In genomic region chr2:157443795-157444642, GRCh38 we compare ENCODE assay signal across 8 cellular contexts. TPM values are rescaled to one million over a fixed set of nuclear protein-coding genes. Genes with fewer than 3 reads are reported as not detected.
DNase-seq lines count a peak whose midpoint lies in the region; ATAC-seq and TF ChIP-seq lines count a peak whose summit lies in the region.

Gene CYTIP, minus strand, starts transcription at chr2:157444089. Its CDS starts 69 bp downstream, at chr2:157444020.

- H3K27me3 ChIP-seq in left lung (no peaks in the 10 kb centered on the region), subcutaneous abdominal adipose tissue (ENCODE audit: control insufficient read depth in 5 of 5, insufficient read depth in 4 of 5, low read length in 5 of 5) (no peaks in the 10 kb centered on the region), SK-N-SH (ENCODE audit: insufficient read depth) (peaks cover 36% of the 10 kb centered on the region)

- CTCF ChIA-PET in SK-N-SH (lab: Yijun Ruan, JAX): interaction anchor here (1.0 to 1.2 kb wide), 3 partner anchors 107 to 141 kb away, joined by 3 to 4 read pairs (median 3); no protein-coding TSS in a partner anchor

- H2AFZ ChIP-seq in SK-N-SH (ENCODE audit: low read depth): no peak within 1 kb of the TSS

- no peaks in the 10 kb centered on the region for H3K79me2 ChIP-seq in SK-N-SH (ENCODE audit: insufficient read depth)

- ATAC-seq in GM21526 (IDR thresholded peaks at IDR 0.05; ENCODE audit: low FRiP score, unreplicated experiment) (peak; percentile 46), left lung (peak; percentile 73)

- H3K9ac ChIP-seq in subcutaneous abdominal adipose tissue (ENCODE audit: low read length in 5 of 5): peak within 1 kb of the TSS in 2 of 5 donors; percentile 33 to 44
- no peak within 1 kb of the TSS for H3K9ac ChIP-seq in SK-N-SH

- H4K20me1 ChIP-seq in SK-N-SH (ENCODE audit: insufficient read depth): no peaks in the 10 kb centered on the region

- peak; percentile 52 for DNase-seq in activated CD8-positive, alpha-beta memory T cell treated with anti-CD3 and anti-CD28 coated beads, Interleukin-2, amount 50 U/mL, for 4 hours
- DNase-seq in left lung (peak; percentile 43 to 62), SK-N-SH (no peak), NCI-H2196 (lab: John Stamatoyannopoulos, UW; ENCODE audit: unreplicated experiment) (no peak)

- no peaks in the 10 kb centered on the region for H3K9me2 ChIP-seq in SK-N-SH

- no peak for TF ChIP-seq RAD21 in SK-N-SH (IDR thresholded peaks at IDR 0.05; ENCODE audit: low read length)

- H3K36me3 ChIP-seq in KOPT-K1 (ENCODE audit: insufficient read depth, low read length): no peaks in the 10 kb centered on the region
- no peaks in the 10 kb centered on the region for H3K36me3 ChIP-seq in left lung
- no peaks in the 10 kb centered on the region for H3K36me3 ChIP-seq in subcutaneous abdominal adipose tissue (ENCODE audit: control insufficient read depth in 5 of 5, insufficient read depth in 5 of 5, low read length in 5 of 5)
- no peaks in the 10 kb centered on the region for H3K36me3 ChIP-seq in SK-N-SH (replicated peaks in 1 of 2; ENCODE audit: control insufficient read depth in 1 of 2, insufficient read depth in 2 of 2, low read length in 1 of 2)

- H3K27ac ChIP-seq in KOPT-K1 (ENCODE audit: low read depth, low read length, poor library complexity, severe bottlenecking): peak within 1 kb of the TSS; percentile 18
- H3K27ac ChIP-seq in left lung: peak within 1 kb of the TSS; percentile 77 to 89
- H3K27ac ChIP-seq in subcutaneous abdominal adipose tissue (ENCODE audit: low read depth, low read length): no peak within 1 kb of the TSS
- H3K27ac ChIP-seq in SK-N-SH (ENCODE audit: low read depth in 2 of 2, low read length in 1 of 2): no peak within 1 kb of the TSS

- H3K9me3 ChIP-seq in KOPT-K1 (ENCODE audit: insufficient read depth, low read length, poor library complexity, severe bottlenecking): no peaks in the 10 kb centered on the region
- no peaks in the 10 kb centered on the region for H3K9me3 ChIP-seq in left lung
- H3K9me3 ChIP-seq in subcutaneous abdominal adipose tissue (ENCODE audit: control insufficient read depth in 5 of 5, low read length in 5 of 5): no peaks in the 10 kb centered on the region
- no peaks in the 10 kb centered on the region for H3K9me3 ChIP-seq in SK-N-SH

- H3K4me1 ChIP-seq in left lung: peaks cover 0 to 28% of the 10 kb centered on the region in 2 donors
- peaks cover 0 to 13% (median 9%) of the 10 kb centered on the region in 5 donors for H3K4me1 ChIP-seq in subcutaneous abdominal adipose tissue (ENCODE audit: control insufficient read depth in 5 of 5, insufficient read depth in 5 of 5, low read length in 5 of 5)
- H3K4me1 ChIP-seq in SK-N-SH (ENCODE audit: control insufficient read depth in 1 of 2, insufficient read depth in 2 of 2, low read depth in 1 of 2, low read length in 1 of 2): peaks cover 0 to 12% of the 10 kb centered on the region in 2 experiments; a peak in 2 of 4 replicates

- 13% methylated on average over 13 of the region's 13 CpGs for WGBS in SK-N-SH (ENCODE audit: low lambda C conversion rate)

- intact Hi-C loops in left lung (cut with DNase I): no loop called here

- no peaks in the 10 kb centered on the region for H3F3A ChIP-seq in SK-N-SH (replicated peaks; ENCODE audit: insufficient read depth)

- H3K4me3 ChIP-seq in GM08714 (ENCODE audit: low read length): peak within 1 kb of the TSS; percentile 94
- H3K4me3 ChIP-seq in left lung: peak within 1 kb of the TSS; percentile 24 to 53
- H3K4me3 ChIP-seq in subcutaneous abdominal adipose tissue (ENCODE audit: low read depth in 1 of 5, low read length in 5 of 5): peak within 1 kb of the TSS; percentile 35 to 54 (median 43)
- H3K4me3 ChIP-seq in SK-N-SH (ENCODE audit: low read depth in 2 of 2, low read length in 1 of 2): no peak within 1 kb of the TSS

- no peak for TF ChIP-seq CTCF in left lung (IDR thresholded peaks at IDR 0.05)
- TF ChIP-seq CTCF in SK-N-SH (IDR thresholded peaks at IDR 0.05): no peak

- H3K4me2 ChIP-seq in SK-N-SH: no peak within 1 kb of the TSS

- POLR2A ChIA-PET in SK-N-SH (lab: Yijun Ruan, JAX): no interaction called here

- no peak for TF ChIP-seq EP300 in SK-N-SH (IDR thresholded peaks at IDR 0.05; ENCODE audit: borderline replicate concordance in 1 of 2, low read depth in 1 of 2, low read length in 1 of 2)

TF ChIP-seq in SK-N-SH, 30 proteins besides CTCF, POLR2A, EP300 and RAD21 (continues in another document):
- TF ChIP-seq IRF3 (IDR thresholded peaks at IDR 0.05; ENCODE audit: low read depth, low read length): no peak
- TF ChIP-seq USF1 (IDR thresholded peaks at IDR 0.05; ENCODE audit: borderline replicate concordance, low read depth): no peak
- no peak for TF ChIP-seq USF2 (IDR thresholded peaks at IDR 0.05; ENCODE audit: borderline replicate concordance, low read depth, low read length)
- no peak for TF ChIP-seq MEF2A (IDR thresholded peaks at IDR 0.05; ENCODE audit: borderline replicate concordance, low read depth)
- no peak for TF ChIP-seq NRF1 (IDR thresholded peaks at IDR 0.05; ENCODE audit: low read depth, low read length)
- no peak for TF ChIP-seq MAX (IDR thresholded peaks at IDR 0.05; ENCODE audit: low read depth)
- no peak for TF ChIP-seq GABPA (IDR thresholded peaks at IDR 0.05; ENCODE audit: low read depth)
- TF ChIP-seq SIN3A (IDR thresholded peaks at IDR 0.05; ENCODE audit: borderline replicate concordance, low read depth, low read length): no peak
- TF ChIP-seq REST (IDR thresholded peaks at IDR 0.05; ENCODE audit: low read depth, low read length): no peak
- no peak for TF ChIP-seq SMC3 (IDR thresholded peaks at IDR 0.05; ENCODE audit: low read depth, low read length)
- no peak for TF ChIP-seq EZH2phosphoT487 (IDR thresholded peaks at IDR 0.05; ENCODE audit: borderline replicate concordance, low read depth)
- TF ChIP-seq PBX3 (IDR thresholded peaks at IDR 0.05): no peak
- no peak for TF ChIP-seq RFX5 (IDR thresholded peaks at IDR 0.05; ENCODE audit: low read length)

RNA-seq across cellular contexts. Expression of gene CYTIP, which starts in this region (rescaled TPM):
- total RNA-seq in left lung: 10 to 100 TPM; 10.9 to 25.1 TPM
- not detected in 2 replicates for polyA plus RNA-seq in SK-N-SH (2012; rRNA removed)
- polyA plus RNA-seq in SK-N-SH (2012; cell fraction: cytosol; rRNA removed): not detected in 2 replicates
- not detected in 2 replicates for polyA plus RNA-seq in SK-N-SH (2012; cell fraction: nucleus; rRNA removed)

Comparison
In these comparisons a context has a peak if more than half of its experiments do, and no peak if none do; other contexts are left out.
1. H3K4me3 ChIP-seq: peak in GM08714 (single experiment), left lung (2 of 2) and subcutaneous abdominal adipose tissue (5 of 5); none in SK-N-SH (0 of 2).
2. H3K27ac ChIP-seq: peak in KOPT-K1 (single experiment) and left lung (2 of 2); none in subcutaneous abdominal adipose tissue (single experiment) and SK-N-SH (0 of 2).
3. DNase-seq: peak in activated CD8-positive, alpha-beta memory T cell treated with anti-CD3 and anti-CD28 coated beads, Interleukin-2, amount 50 U/mL, for 4 hours (single experiment) and left lung (2 of 2); none in SK-N-SH (single experiment) and NCI-H2196 (single experiment).